Comparison of ENCODE assay signal across 26 cellular contexts in genomic region chr7:150842716-150843115, GRCh38. TPM values are rescaled to one million over a fixed set of nuclear protein-coding genes. Genes with fewer than 3 reads are reported as not detected.
"Had no signal": no experiment of that assay in that cellular context is flagged by ENCODE, and none has a peak within 500 bp of the region (broad histone marks: within the 10 kb centered on the region; RNA-seq: fewer than 3 reads in every experiment).

No MANE protein-coding gene starts in this region.

- H3K4me1 Mint-ChIP-seq: neural crest cell; stimulated activated effector memory CD8-positive, alpha-beta T cell treated with anti-CD3 and anti-CD28 coated beads, Interleukin-12 subunit alpha, Interleukin-12 subunit beta, amount 100 ng/mL, for 72 hours had no signal

- H3K9me3 Mint-ChIP-seq: naive thymus-derived CD8-positive, alpha-beta T cell; nephron; neural crest cell; stimulated activated effector memory CD8-positive, alpha-beta T cell treated with anti-CD3 and anti-CD28 coated beads, Interleukin-12 subunit alpha, Interleukin-12 subunit beta, amount 100 ng/mL, for 72 hours; stimulated activated naive CD8-positive, alpha-beta T cell treated with anti-CD3 and anti-CD28 coated beads, Interleukin-15, Interleukin-2, amounts not matched to agents 100 ng/mL and 50 ng/mL, for 24 hours had no signal

- H3K27ac ChIP-seq: heart right ventricle, hepatocyte, lower lobe of right lung, parathyroid adenoma, psoas muscle, right lobe of liver, suprapubic skin, thoracic aorta, tibial artery, uterus had no signal

- ATAC-seq: heart right ventricle; left cardiac atrium; left lobe of liver; lower lobe of right lung; naive thymus-derived CD8-positive, alpha-beta T cell; psoas muscle; right lobe of liver; stimulated activated effector memory CD8-positive, alpha-beta T cell treated with anti-CD3 and anti-CD28 coated beads, Interleukin-12 subunit alpha, Interleukin-12 subunit beta, amount 100 ng/mL, for 72 hours had no signal

- DNase-seq: heart right ventricle; kidney glomerular epithelial cell; left cardiac atrium; lower lobe of right lung; mammary epithelial cell; mesenchymal stem cell; nucleus accumbens; psoas muscle; right lobe of liver; stimulated activated CD4-positive, alpha-beta T cell treated with anti-CD3 and anti-CD28 coated beads, Interleukin-2, amount 100 ng/mL, for 24 hours; stimulated activated CD4-positive, alpha-beta T cell treated with anti-CD3 and anti-CD28 coated beads, Interleukin-4, amount 100 ng/mL, for 1 hour; stimulated activated naive CD4-positive, alpha-beta T cell; tibial artery; uterus had no signal

- H3K4me3 ChIP-seq: heart right ventricle, hepatocyte, lower lobe of right lung, psoas muscle, right lobe of liver, smooth muscle cell, suprapubic skin, thoracic aorta, tibial artery, uterus had no signal

- H3K36me3 Mint-ChIP-seq: naive thymus-derived CD8-positive, alpha-beta T cell; stimulated activated effector memory CD8-positive, alpha-beta T cell treated with anti-CD3 and anti-CD28 coated beads, Interleukin-12 subunit alpha, Interleukin-12 subunit beta, amount 100 ng/mL, for 72 hours had no signal

- H3K27ac Mint-ChIP-seq: naive thymus-derived CD8-positive, alpha-beta T cell; nephron; stimulated activated effector memory CD8-positive, alpha-beta T cell treated with anti-CD3 and anti-CD28 coated beads, Interleukin-12 subunit alpha, Interleukin-12 subunit beta, amount 100 ng/mL, for 72 hours; stimulated activated naive CD8-positive, alpha-beta T cell treated with anti-CD3 and anti-CD28 coated beads, Interleukin-15, Interleukin-2, amounts not matched to agents 100 ng/mL and 50 ng/mL, for 24 hours had no signal

- H3K27me3 Mint-ChIP-seq: stimulated activated naive CD8-positive, alpha-beta T cell treated with anti-CD3 and anti-CD28 coated beads, Interleukin-15, Interleukin-2, amounts not matched to agents 100 ng/mL and 50 ng/mL, for 24 hours had no signal

- H3K4me3 Mint-ChIP-seq: naive thymus-derived CD8-positive, alpha-beta T cell; nephron; neural crest cell; stimulated activated effector memory CD8-positive, alpha-beta T cell treated with anti-CD3 and anti-CD28 coated beads, Interleukin-12 subunit alpha, Interleukin-12 subunit beta, amount 100 ng/mL, for 72 hours; stimulated activated naive CD8-positive, alpha-beta T cell treated with anti-CD3 and anti-CD28 coated beads, Interleukin-15, Interleukin-2, amounts not matched to agents 100 ng/mL and 50 ng/mL, for 24 hours had no signal

RNA-seq across cellular contexts. Expression of gene AOC1, which starts 9.6 kb away (rescaled TPM):
- total RNA-seq: mammary epithelial cell; naive thymus-derived CD8-positive, alpha-beta T cell; neural crest cell; osteoblast; smooth muscle cell; thoracic aorta had no signal

RNA-seq across cellular contexts. Expression of gene TMEM176A, which starts 42.1 kb away (rescaled TPM):
- total RNA-seq: mammary epithelial cell, osteoblast had no signal

RNA-seq across cellular contexts. Expression of gene TMEM176B, which starts 42.6 kb away (rescaled TPM):
- total RNA-seq: naive thymus-derived CD8-positive, alpha-beta T cell had no signal
